Comparison of ENCODE assay signal across 9 cellular contexts in the genomic region with DNA sequence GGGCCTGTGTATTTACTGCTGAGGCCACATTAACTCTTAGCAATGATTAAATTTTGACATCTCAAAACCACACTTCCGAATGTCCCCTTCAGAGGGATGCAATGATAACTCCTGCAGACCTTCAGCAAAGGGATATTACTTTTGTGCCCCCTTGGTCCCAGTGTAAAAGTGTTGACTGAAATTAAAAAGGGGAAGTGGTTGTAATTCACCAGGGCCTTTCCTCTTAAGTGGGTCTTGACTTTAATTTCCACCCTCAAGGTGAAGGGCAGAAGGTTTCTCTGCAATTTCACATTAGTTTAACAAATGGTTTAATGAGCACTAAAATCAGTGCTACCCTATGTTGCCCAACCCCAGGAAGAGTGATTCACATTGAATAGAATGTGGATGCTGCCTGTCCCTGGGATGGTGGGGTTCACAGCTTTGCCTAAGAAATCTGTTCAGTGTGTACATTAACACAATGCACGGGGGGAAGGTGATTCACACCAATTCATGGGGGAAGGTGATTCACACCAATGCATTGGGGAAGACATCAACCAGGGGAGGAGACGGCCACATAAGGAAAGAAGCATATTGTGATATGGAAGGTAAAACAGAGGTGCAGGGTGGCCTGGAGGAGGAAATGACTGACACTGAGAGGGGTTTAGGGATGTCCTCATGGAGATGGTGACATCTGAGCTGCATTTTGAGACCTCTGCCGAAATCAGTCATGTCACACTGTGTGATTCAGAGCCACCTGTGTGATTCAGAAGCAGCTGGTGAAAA. TPM values are rescaled to one million over a fixed set of nuclear protein-coding genes. Genes with fewer than 3 reads are reported as not detected.
DNase-seq lines count a peak whose midpoint lies in the region; ATAC-seq and TF ChIP-seq lines count a peak whose summit lies in the region.
"Had no signal": no experiment of that assay in that cellular context is flagged by ENCODE, and none has a peak within 500 bp of the region (broad histone marks: within the 10 kb centered on the region; RNA-seq: fewer than 3 reads in every experiment).

No MANE protein-coding gene starts in this region.

- no peak for TF ChIP-seq POLR2A in tibial nerve (IDR thresholded peaks at IDR 0.05)

- POLR2A ChIA-PET in HEK293T (lab: Yijun Ruan, JAX) = no interaction called here

- H3K27me3 ChIP-seq in osteoblast (ENCODE audit: insufficient read depth, low read length) (no peaks in the 10 kb centered on the region), tibial nerve (no peaks in the 10 kb centered on the region)

- peaks cover 10% of the 10 kb centered on the region for H3K9me3 Mint-ChIP-seq in activated naive CD8-positive, alpha-beta T cell treated with anti-CD3 and anti-CD28 coated beads, Interleukin-2, amount 50 U/mL, for 24 hours

- peak overlapping the region; percentile 94 for H3K27ac ChIP-seq in osteoblast (ENCODE audit: low read depth, low read length)
- H3K27ac ChIP-seq in tibial nerve = peak overlapping the region in 2 of 4 donors; percentile 53 to 56
- H3K27ac ChIP-seq: HL-60 had no signal

- H3K4me2 ChIP-seq in osteoblast (ENCODE audit: insufficient read depth, low read length) = peak overlapping the region; percentile 74

- H4K20me1 ChIP-seq in osteoblast (ENCODE audit: insufficient read depth, low read length) = no peaks in the 10 kb centered on the region

- 64 to 68% methylated on average over 4 of the region's 4 CpGs for WGBS in tibial nerve, 2 donors

- ATAC-seq in GM18907 (IDR thresholded peaks at IDR 0.05; ENCODE audit: unreplicated experiment) = peak; percentile 83
- peak; percentile 75 for ATAC-seq in HG03520 (IDR thresholded peaks at IDR 0.05; ENCODE audit: unreplicated experiment)
- peak; percentile 58 for ATAC-seq in activated naive CD8-positive, alpha-beta T cell treated with anti-CD3 and anti-CD28 coated beads, Interleukin-2, amount 50 U/mL, for 24 hours
- no peak for ATAC-seq in HG02970 (IDR thresholded peaks at IDR 0.05; ENCODE audit: low FRiP score, unreplicated experiment)

- H3K36me3 ChIP-seq in osteoblast (ENCODE audit: insufficient read depth, low read length) = no peaks in the 10 kb centered on the region
- H3K36me3 ChIP-seq in tibial nerve = no peaks in the 10 kb centered on the region

- H3K4me1 Mint-ChIP-seq in activated naive CD8-positive, alpha-beta T cell treated with anti-CD3 and anti-CD28 coated beads, Interleukin-2, amount 50 U/mL, for 24 hours = peaks cover 15% of the 10 kb centered on the region

- H3K4me1 ChIP-seq in osteoblast (ENCODE audit: insufficient read depth, low read length) = peaks cover 49% of the 10 kb centered on the region
- peaks cover 0 to 51% (median 28%) of the 10 kb centered on the region in 4 donors for H3K4me1 ChIP-seq in tibial nerve

- no peak for TF ChIP-seq CTCF in osteoblast (IDR thresholded peaks at IDR 0.05; ENCODE audit: extremely low read depth, low read depth, low read length)
- TF ChIP-seq CTCF in tibial nerve (IDR thresholded peaks at IDR 0.05) = no peak

- no peaks in the 10 kb centered on the region for H3K27me3 Mint-ChIP-seq in activated naive CD8-positive, alpha-beta T cell treated with anti-CD3 and anti-CD28 coated beads, Interleukin-2, amount 50 U/mL, for 24 hours

- H3K36me3 Mint-ChIP-seq in activated naive CD8-positive, alpha-beta T cell treated with anti-CD3 and anti-CD28 coated beads, Interleukin-2, amount 50 U/mL, for 24 hours (ENCODE audit: low read depth) = peaks cover 5% of the 10 kb centered on the region

- peak overlapping the region; percentile 8 for H3K4me3 Mint-ChIP-seq in activated naive CD8-positive, alpha-beta T cell treated with anti-CD3 and anti-CD28 coated beads, Interleukin-2, amount 50 U/mL, for 24 hours

- H3K4me3 ChIP-seq in osteoblast (ENCODE audit: insufficient read depth, low read length) (peak overlapping the region; percentile 47), tibial nerve (no peak overlapping the region)

- peaks cover 19% of the 10 kb centered on the region for H3K9me3 ChIP-seq in osteoblast (ENCODE audit: low read depth, low read length)
- peaks cover 0 to 19% (median 0%) of the 10 kb centered on the region in 4 donors for H3K9me3 ChIP-seq in tibial nerve

- peak overlapping the region; percentile 34 for H3K27ac Mint-ChIP-seq in activated naive CD8-positive, alpha-beta T cell treated with anti-CD3 and anti-CD28 coated beads, Interleukin-2, amount 50 U/mL, for 24 hours

- CTCF ChIA-PET in HEK293T (lab: Yijun Ruan, JAX) = interaction anchor here (1.3 kb wide), 1 partner anchor 218 kb away, joined by 5 read pairs; no protein-coding TSS in a partner anchor

- H3K79me2 ChIP-seq in osteoblast (ENCODE audit: insufficient read depth, low read length) = no peaks in the 10 kb centered on the region

- no peak overlapping the region for H2AFZ ChIP-seq in osteoblast (ENCODE audit: low read length)

- TF ChIP-seq EP300 in tibial nerve (IDR thresholded peaks at IDR 0.05) = no peak

- no peak for DNase-seq in activated naive CD8-positive, alpha-beta T cell treated with anti-CD3 and anti-CD28 coated beads, Interleukin-2, amount 50 U/mL, for 24 hours
- DNase-seq in osteoblast (ENCODE audit: insufficient read length, low spot score, missing footprints) = no peak
- DNase-seq in tibial nerve (ENCODE audit: low spot score in 2 of 2) = no peak
- no peak for DNase-seq in NCI-H2171 treated with DMSO at 0.1 percent for 48 hours (lab: John Stamatoyannopoulos, UW)
- no peak for DNase-seq in HEK293T (ENCODE audit: extremely low spot score)

TF ChIP-seq in HEK293T, 16 proteins besides CTCF, POLR2A, EP300 and RAD21:
- no peak for TF ChIP-seq FOXK2 (IDR thresholded peaks at IDR 0.05)
- TF ChIP-seq NFRKB (IDR thresholded peaks at IDR 0.05) = no peak
- TF ChIP-seq ZNF384 (IDR thresholded peaks at IDR 0.05) = no peak
- no peak for TF ChIP-seq SP1 (IDR thresholded peaks at IDR 0.05)
- TF ChIP-seq ELF4 (IDR thresholded peaks at IDR 0.05) = no peak
- TF ChIP-seq SUZ12 (IDR thresholded peaks at IDR 0.05) = no peak
- TF ChIP-seq FOXM1 (IDR thresholded peaks at IDR 0.05; ENCODE audit: borderline replicate concordance) = no peak

RNA-seq across cellular contexts. Expression of a gene that starts 19.4 kb away (rescaled TPM):
- total RNA-seq in osteoblast (67.3 and 88.1 TPM in 2 replicates), tibial nerve (100 to 1,000 TPM; 118 to 142 (median 133) TPM)
